Comparison of ENCODE assay signal across 26 cellular contexts in genomic region chr1:33296082-33296458, GRCh38. TPM values are rescaled to one million over a fixed set of nuclear protein-coding genes. Genes with fewer than 3 reads are reported as not detected.
DNase-seq lines count a peak whose midpoint lies in the region; ATAC-seq, FAIRE-seq and TF ChIP-seq lines count a peak whose summit lies in the region.
"Had no signal": no experiment of that assay in that cellular context is flagged by ENCODE, and none has a peak within 500 bp of the region (broad histone marks: within the 10 kb centered on the region; RNA-seq: fewer than 3 reads in every experiment).

No MANE protein-coding gene starts in this region.

- CTCF ChIA-PET in HepG2 (lab: Yijun Ruan, JAX; ENCODE audit: low intra/inter-chr PET ratio, low total read pairs) = interaction anchor here (1.1 to 2.1 kb wide), 3 partner anchors 71 to 174 kb away, joined by 3 to 34 read pairs (median 8); no protein-coding TSS in a partner anchor

- DNase-seq in HepG2 (ENCODE audit: low spot score) = no peak
- peak in 2 of 3 donors; percentile 45 to 67 for DNase-seq in right cardiac atrium
- peak; percentile 60 for DNase-seq in sciatic nerve (ENCODE audit: low spot score)
- no peak for DNase-seq in stimulated activated naive CD4-positive, alpha-beta T cell treated with Interleukin-2 at 50 U/mL for 16 hours (lab: John Stamatoyannopoulos, UW)
- DNase-seq in OCI-M2 (lab: John Stamatoyannopoulos, UW; ENCODE audit: unreplicated experiment) = no peak
- no peak for DNase-seq in osteoblast (ENCODE audit: insufficient read length, low spot score, missing footprints)
- DNase-seq: cortex of kidney had no signal

- TF ChIP-seq EP300 in HepG2 (IDR thresholded peaks at IDR 0.05; ENCODE audit: low read depth in 2 of 2, low read length in 2 of 2) (no peak), HepG2 (CRISPR knock-in tag; IDR thresholded peaks at IDR 0.05; ENCODE audit: borderline replicate concordance) (no peak)

- TF ChIP-seq RAD21 in liver (IDR thresholded peaks at IDR 0.05) (no peak), HepG2 (CRISPR knock-in tag; IDR thresholded peaks at IDR 0.05) (no peak)

- H4K20me1 ChIP-seq in HepG2 (ENCODE audit: insufficient read depth, low read length) (no peaks in the 10 kb centered on the region), osteoblast (ENCODE audit: insufficient read depth, low read length) (peaks cover 15% of the 10 kb centered on the region)

- H3K4me1 ChIP-seq in liver (ENCODE audit: control insufficient read depth in 4 of 4, insufficient read depth in 4 of 4, low read length in 3 of 4) (peaks cover 6 to 29% (median 18%) of the 10 kb centered on the region in 4 donors), HepG2 (ENCODE audit: insufficient read depth, low read length) (peaks cover 6% of the 10 kb centered on the region), right cardiac atrium (ENCODE audit: control insufficient read depth, insufficient read depth, low read length) (peaks cover 5% of the 10 kb centered on the region), osteoblast (ENCODE audit: insufficient read depth, low read length) (peaks cover 8% of the 10 kb centered on the region)
- H3K4me1 ChIP-seq: body of pancreas, neural progenitor cell, prostate gland had no signal

- FAIRE-seq in HepG2 (lab: Jason Lieb, UNC) = no peak
- FAIRE-seq: RCC 7860 had no signal

- BruUV-seq in HepG2 (replicated peaks; lab: Mats Ljungman, UMichigan) = no TSS peak

- TF ChIP-seq CTCF in liver (IDR thresholded peaks at IDR 0.05; ENCODE audit: low read depth, low read length, missing input control) = peak; percentile 12
- no peak for TF ChIP-seq CTCF in HepG2 (CRISPR knock-in tag; IDR thresholded peaks at IDR 0.05)
- TF ChIP-seq CTCF in osteoblast (IDR thresholded peaks at IDR 0.05; ENCODE audit: extremely low read depth, low read depth, low read length) = no peak

- no peak for TF ChIP-seq POLR2A in HepG2 (IDR thresholded peaks at IDR 0.05; ENCODE audit: insufficient read depth in 1 of 2, low read depth in 2 of 2, low read length in 2 of 2)

- intact Hi-C loops in HepG2 (cut with micrococcal nuclease; ENCODE audit: unreplicated experiment) = loop anchor here (5.0 kb wide), 1 partner anchor 161 kb away; no protein-coding TSS in a partner anchor
- intact Hi-C loops in right cardiac atrium (cut with DNase I) = loop anchor here (5.0 to 10.0 kb wide), 4 partner anchors 71 to 319 kb away; no protein-coding TSS in a partner anchor
- intact Hi-C loops in sciatic nerve (cut with DNase I) = loop anchor here (2.0 kb wide), 1 partner anchor 73 kb away; no protein-coding TSS in a partner anchor

- H3K27ac ChIP-seq in liver (ENCODE audit: low read depth in 1 of 2, low read length in 2 of 2) = peak overlapping the region; percentile 60 to 72
- no peak overlapping the region for H3K27ac ChIP-seq in HepG2 (ENCODE audit: extremely low read length, insufficient read depth, low read length)
- no peak overlapping the region for H3K27ac ChIP-seq in right cardiac atrium (ENCODE audit: low read length)
- no peak overlapping the region for H3K27ac ChIP-seq in osteoblast (ENCODE audit: low read depth, low read length)
- H3K27ac ChIP-seq: BLaER1 treated with 17β-estradiol and CSF1 and Interleukin-3, amounts not matched to agents 10 nM and 100 nM; body of pancreas; HL-60; neural progenitor cell; prostate gland; SK-N-MC; VCaP had no signal

- WGBS in liver = 39% methylated on average over 9 of the region's 9 CpGs
- 94% methylated on average over 9 of the region's 9 CpGs for WGBS in HepG2 (ENCODE audit: low lambda C conversion rate)
- WGBS in right cardiac atrium = 70% methylated on average over 9 of the region's 9 CpGs

- ATAC-seq in HepG2 (no peak), right cardiac atrium (peak in 1 of 2 donors; percentile 5), sciatic nerve (peak; percentile 55), GM21786 (IDR thresholded peaks at IDR 0.05; ENCODE audit: unreplicated experiment) (no peak)

- no peaks in the 10 kb centered on the region for H3K79me2 ChIP-seq in HepG2 (ENCODE audit: insufficient read depth, low read length)
- peaks cover 2% of the 10 kb centered on the region for H3K79me2 ChIP-seq in osteoblast (ENCODE audit: insufficient read depth, low read length)

- in situ Hi-C loops in HepG2 (cut with HindIII; ENCODE audit: extremely low pct_ligation_motif_present, low pct_unique_long_range_greater_than_20kb) = loop anchor here (5.0 kb wide), 2 partner anchors 71 to 79 kb away; no protein-coding TSS in a partner anchor

- no peak overlapping the region for H2AFZ ChIP-seq in HepG2 (ENCODE audit: low read length)
- no peak overlapping the region for H2AFZ ChIP-seq in osteoblast (ENCODE audit: low read length)
- H2AFZ ChIP-seq: neural progenitor cell had no signal

- H3K4me2 ChIP-seq in HepG2 (ENCODE audit: low read depth, low read length) (no peak overlapping the region), osteoblast (ENCODE audit: insufficient read depth, low read length) (no peak overlapping the region)
- H3K4me2 ChIP-seq: BLaER1 treated with 17β-estradiol and CSF1 and Interleukin-3, amounts not matched to agents 10 nM and 100 nM; neural progenitor cell had no signal

- H3K9ac ChIP-seq in liver (ENCODE audit: low read depth in 1 of 2, low read length in 2 of 2) (no peak overlapping the region), HepG2 (ENCODE audit: insufficient read depth, low read depth, low read length) (no peak overlapping the region)
- H3K9ac ChIP-seq: BLaER1 treated with 17β-estradiol and CSF1 and Interleukin-3, amounts not matched to agents 10 nM and 100 nM; neural progenitor cell had no signal

- H3K27me3 ChIP-seq in liver (ENCODE audit: control insufficient read depth in 4 of 4, insufficient read depth in 4 of 4, low read length in 3 of 4) (no peaks in the 10 kb centered on the region), HepG2 (ENCODE audit: control insufficient read depth in 1 of 2, insufficient read depth in 2 of 2, low read length in 2 of 2) (no peaks in the 10 kb centered on the region), right cardiac atrium (ENCODE audit: control insufficient read depth, insufficient read depth) (no peaks in the 10 kb centered on the region), osteoblast (ENCODE audit: insufficient read depth, low read length) (no peaks in the 10 kb centered on the region)
- H3K27me3 ChIP-seq: BLaER1 treated with 17β-estradiol and CSF1 and Interleukin-3, amounts not matched to agents 10 nM and 100 nM; body of pancreas; heart left ventricle; neural progenitor cell; upper lobe of left lung had no signal

- POLR2A ChIA-PET in HepG2 (lab: Yijun Ruan, JAX) = interaction anchor here (0.6 to 1.7 kb wide), 9 partner anchors 18 to 69 kb away, joined by 3 to 10 read pairs (median 5); no protein-coding TSS in a partner anchor

- no peak overlapping the region for H3K4me3 ChIP-seq in liver (ENCODE audit: low read depth in 1 of 3, low read length in 3 of 3)
- no peak overlapping the region for H3K4me3 ChIP-seq in HepG2 (replicated peaks in 1 of 3; ENCODE audit: insufficient read depth in 1 of 3, low read depth in 2 of 3, low read length in 3 of 3)
- no peak overlapping the region for H3K4me3 ChIP-seq in right cardiac atrium (ENCODE audit: low read length)
- no peak overlapping the region for H3K4me3 ChIP-seq in osteoblast (ENCODE audit: insufficient read depth, low read length)
- H3K4me3 ChIP-seq: BLaER1 treated with 17β-estradiol and CSF1 and Interleukin-3, amounts not matched to agents 10 nM and 100 nM; body of pancreas; heart left ventricle; neural progenitor cell; prostate gland; SK-N-MC; upper lobe of left lung had no signal

- H3K36me3 ChIP-seq in liver (ENCODE audit: control insufficient read depth in 4 of 4, insufficient read depth in 3 of 4, low read depth in 1 of 4, low read length in 3 of 4) = peaks cover 0 to 9% (median 5%) of the 10 kb centered on the region in 4 donors
- peaks cover 13 to 52% of the 10 kb centered on the region in 2 experiments; a peak in 4 of 5 replicates for H3K36me3 ChIP-seq in HepG2 (replicated peaks in 1 of 2; ENCODE audit: control insufficient read depth in 1 of 2, insufficient read depth in 2 of 2, low read length in 2 of 2)
- peaks cover 32% of the 10 kb centered on the region for H3K36me3 ChIP-seq in osteoblast (ENCODE audit: insufficient read depth, low read length)
- H3K36me3 ChIP-seq: neural progenitor cell, prostate gland had no signal

- H3K9me3 ChIP-seq in liver (ENCODE audit: control insufficient read depth in 4 of 4, low read length in 3 of 4) = no peaks in the 10 kb centered on the region
- H3K9me3 ChIP-seq in HepG2 (ENCODE audit: low read length) = no peaks in the 10 kb centered on the region
- H3K9me3 ChIP-seq in right cardiac atrium (ENCODE audit: control insufficient read depth, low read length) = no peaks in the 10 kb centered on the region
- H3K9me3 ChIP-seq in osteoblast (ENCODE audit: low read depth, low read length) = no peaks in the 10 kb centered on the region
- H3K9me3 ChIP-seq: BLaER1 treated with 17β-estradiol and CSF1 and Interleukin-3, amounts not matched to agents 10 nM and 100 nM; body of pancreas; heart left ventricle; prostate gland; upper lobe of left lung had no signal

RNA-seq across cellular contexts. Expression of gene A3GALT2, which starts 24.8 kb away (rescaled TPM):
- total RNA-seq in liver = not detected
- not detected for polyA plus RNA-seq in liver
- not detected in 2 replicates for total RNA-seq in HepG2 (2016; rRNA removed; fragmentation: Illumina TruSeq; extraction: Trizol)
- not detected in 2 replicates for total RNA-seq in HepG2 (2016; cell fraction: cytosol; rRNA removed; fragmentation: Illumina TruSeq; extraction: Trizol; ENCODE audit: low read depth)
- total RNA-seq in HepG2 (2016; cell fraction: insoluble cytoplasmic fraction; rRNA removed; fragmentation: Illumina TruSeq; extraction: Trizol) = not detected in 2 replicates
- total RNA-seq in HepG2 (2016; cell fraction: membrane; rRNA removed; fragmentation: Illumina TruSeq; extraction: Trizol) = not detected in 2 replicates
- total RNA-seq in HepG2 (2016; cell fraction: nucleus; rRNA removed; fragmentation: Illumina TruSeq; extraction: Trizol) = not detected in 2 replicates
- not detected in 2 replicates for polyA plus RNA-seq in HepG2 (2011; rRNA removed)
- not detected in 2 replicates for polyA plus RNA-seq in HepG2 (2011; cell fraction: cytosol; rRNA removed)
- polyA plus RNA-seq in HepG2 (2011; cell fraction: nucleus; rRNA removed) = not detected in 2 replicates
- not detected in 2 replicates for polyA plus RNA-seq in HepG2 (2012)
- polyA plus RNA-seq in HepG2 (2016; cell fraction: cytosol; fragmentation: Illumina TruSeq; extraction: Trizol; ENCODE audit: low read depth) = not detected in 2 replicates
- not detected in 2 replicates for polyA plus RNA-seq in HepG2 (2016; cell fraction: insoluble cytoplasmic fraction; fragmentation: Illumina TruSeq; extraction: Trizol; ENCODE audit: low read depth)
- not detected in 2 replicates for polyA plus RNA-seq in HepG2 (2016; cell fraction: membrane; fragmentation: Illumina TruSeq; extraction: Trizol; ENCODE audit: low read depth)
- not detected in 2 replicates for polyA plus RNA-seq in HepG2 (2016; cell fraction: nucleus; fragmentation: Illumina TruSeq; extraction: Trizol; ENCODE audit: insufficient read depth, low read depth)
- not detected in 2 replicates for polyA minus RNA-seq in HepG2 (2011; rRNA and poly(A)+ RNA removed; ENCODE audit: low replicate concordance)
- not detected in 2 replicates for polyA minus RNA-seq in HepG2 (2011; cell fraction: cytosol; rRNA and poly(A)+ RNA removed)
- polyA minus RNA-seq in HepG2 (2011; cell fraction: nucleus; rRNA and poly(A)+ RNA removed) = not detected in 2 replicates
- not detected for total RNA-seq in right cardiac atrium
- not detected for polyA plus RNA-seq in right cardiac atrium
- not detected for total RNA-seq in sciatic nerve
- total RNA-seq in osteoblast = under 0.01 TPM in 1 of 2 replicates, not detected in the other
- total RNA-seq: activated CD4-positive, alpha-beta T cell treated with anti-CD3 and anti-CD28 coated beads, Interleukin-2, amount 10 ng/mL, durations not matched to agents 24 days and 14 days; activated CD8-positive, alpha-beta memory T cell treated with anti-CD3 and anti-CD28 coated beads, Interleukin-2, amount 10 ng/mL, durations not matched to agents 7 days and 5 days; activated T-helper 1 cell treated with anti-CD3 and anti-CD28 coated beads, Interleukin-12 subunit alpha, Interleukin-12 subunit beta, Interleukin-2, Interleukin-4 antibody, amounts not matched to agents 30 ng/mL and 10 ng/mL and 1 ng/mL, durations not matched to agents 14 hours and 24 hours and 36 hours; body of pancreas; Calu3; H4; mucosa of gallbladder; T-helper 2 cell treated with Interferon-gamma antibody and Interleukin-4, amounts not matched to agents 100 ng/mL and 5 ng/mL, for 36 hours had no signal
- polyA plus RNA-seq: heart left ventricle had no signal

RNA-seq across cellular contexts. Expression of gene ZNF362, which starts 39.8 kb away (rescaled TPM):
- total RNA-seq in liver = 1 to 10 TPM; 2.3 to 6.2 TPM
- 1 to 10 TPM; 4.6 to 6.3 TPM for polyA plus RNA-seq in liver
- 8.3 TPM in 2 replicates for total RNA-seq in HepG2 (2016; rRNA removed; fragmentation: Illumina TruSeq; extraction: Trizol)
- total RNA-seq in HepG2 (2016; cell fraction: cytosol; rRNA removed; fragmentation: Illumina TruSeq; extraction: Trizol; ENCODE audit: low read depth) = 6.7 and 7.0 TPM in 2 replicates
- 7.8 and 9.0 TPM in 2 replicates for total RNA-seq in HepG2 (2016; cell fraction: insoluble cytoplasmic fraction; rRNA removed; fragmentation: Illumina TruSeq; extraction: Trizol)
- 16.5 and 17.3 TPM in 2 replicates for total RNA-seq in HepG2 (2016; cell fraction: membrane; rRNA removed; fragmentation: Illumina TruSeq; extraction: Trizol)
- total RNA-seq in HepG2 (2016; cell fraction: nucleus; rRNA removed; fragmentation: Illumina TruSeq; extraction: Trizol) = 6.2 and 7.0 TPM in 2 replicates
- polyA plus RNA-seq in HepG2 (2011; rRNA removed) = 14.2 and 16.6 TPM in 2 replicates
- 5.7 and 9.0 TPM in 2 replicates for polyA plus RNA-seq in HepG2 (2011; cell fraction: cytosol; rRNA removed)
- 18.1 and 28.2 TPM in 2 replicates for polyA plus RNA-seq in HepG2 (2011; cell fraction: nucleus; rRNA removed)
- 14.1 and 14.8 TPM in 2 replicates for polyA plus RNA-seq in HepG2 (2012)
- polyA plus RNA-seq in HepG2 (2016; cell fraction: cytosol; fragmentation: Illumina TruSeq; extraction: Trizol; ENCODE audit: low read depth) = 9.7 and 10.9 TPM in 2 replicates
- 16.7 and 21.5 TPM in 2 replicates for polyA plus RNA-seq in HepG2 (2016; cell fraction: insoluble cytoplasmic fraction; fragmentation: Illumina TruSeq; extraction: Trizol; ENCODE audit: low read depth)
- polyA plus RNA-seq in HepG2 (2016; cell fraction: membrane; fragmentation: Illumina TruSeq; extraction: Trizol; ENCODE audit: low read depth) = 25.7 and 28.3 TPM in 2 replicates
- 26.0 and 26.9 TPM in 2 replicates for polyA plus RNA-seq in HepG2 (2016; cell fraction: nucleus; fragmentation: Illumina TruSeq; extraction: Trizol; ENCODE audit: insufficient read depth, low read depth)
- polyA minus RNA-seq in HepG2 (2011; rRNA and poly(A)+ RNA removed; ENCODE audit: low replicate concordance) = 11.9 and 29.1 TPM in 2 replicates
- 9.2 and 12.5 TPM in 2 replicates for polyA minus RNA-seq in HepG2 (2011; cell fraction: cytosol; rRNA and poly(A)+ RNA removed)
- polyA minus RNA-seq in HepG2 (2011; cell fraction: nucleus; rRNA and poly(A)+ RNA removed) = 6.3 and 7.6 TPM in 2 replicates
- 10 to 100 TPM; 31.0 to 42.5 (median 40.8) TPM for total RNA-seq in right cardiac atrium
- polyA plus RNA-seq in right cardiac atrium = 22.2 TPM
- 40.0 TPM for total RNA-seq in sciatic nerve
- total RNA-seq in osteoblast = 13.4 and 18.9 TPM in 2 replicates

Comparison
In these comparisons a context has a peak if more than half of its experiments do, and no peak if none do; other contexts are left out.
1. H3K27ac ChIP-seq: peak in liver (2 of 2); none in HepG2 (single experiment), right cardiac atrium (single experiment) and osteoblast (single experiment).
2. DNase-seq: peak in right cardiac atrium (2 of 3) and sciatic nerve (single experiment); none in HepG2 (single experiment), stimulated activated naive CD4-positive, alpha-beta T cell treated with Interleukin-2 at 50 U/mL for 16 hours (single experiment), OCI-M2 (single experiment) and osteoblast (single experiment).